Comparison of ENCODE assay signal across 12 cellular contexts in the genomic region with DNA sequence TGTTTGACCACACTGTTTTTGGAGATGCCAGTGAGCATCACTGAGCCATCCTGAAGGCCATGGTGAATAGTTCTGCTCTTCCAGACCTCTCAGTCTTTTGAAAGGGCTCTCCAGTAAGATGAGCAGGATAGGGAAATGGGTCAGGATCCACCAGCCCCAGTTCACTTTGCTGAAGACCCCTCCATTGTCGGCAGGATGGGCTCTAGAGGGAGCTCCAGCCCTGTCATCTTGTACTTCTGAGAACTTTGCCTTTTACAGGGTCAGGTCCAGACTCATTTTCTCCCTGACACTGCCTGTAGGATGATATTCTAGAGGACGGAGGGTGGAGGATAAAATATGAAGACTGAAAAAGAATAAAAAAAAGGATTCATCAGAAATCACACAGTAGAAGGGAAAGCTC. TPM values are rescaled to one million over a fixed set of nuclear protein-coding genes. Genes with fewer than 3 reads are reported as not detected.
DNase-seq lines count a peak whose midpoint lies in the region; ATAC-seq and TF ChIP-seq lines count a peak whose summit lies in the region.
"Had no signal": no experiment of that assay in that cellular context is flagged by ENCODE, and none has a peak within 500 bp of the region (broad histone marks: within the 10 kb centered on the region; RNA-seq: fewer than 3 reads in every experiment).

No MANE protein-coding gene starts in this region.

- no peak overlapping the region for H2AFZ ChIP-seq in GM23248
- H2AFZ ChIP-seq: parathyroid adenoma had no signal

- H3K27me3 ChIP-seq in right cardiac atrium (ENCODE audit: control insufficient read depth, insufficient read depth) = no peaks in the 10 kb centered on the region
- H3K27me3 ChIP-seq in GM23248 (replicated peaks; ENCODE audit: insufficient read depth) = no peaks in the 10 kb centered on the region
- H3K27me3 ChIP-seq: SJSA1 had no signal

- H4K20me1 ChIP-seq in GM23248 (ENCODE audit: insufficient read depth) = no peaks in the 10 kb centered on the region

- no peak overlapping the region for H3K4me3 ChIP-seq in GM12865 (ENCODE audit: low read depth, low read length)
- H3K4me3 ChIP-seq in right cardiac atrium (ENCODE audit: low read length) = no peak overlapping the region
- H3K4me3 ChIP-seq in mucosa of descending colon = no peak overlapping the region
- no peak overlapping the region for H3K4me3 ChIP-seq in GM23248
- H3K4me3 ChIP-seq: SJSA1 had no signal

- intact Hi-C loops in right cardiac atrium (cut with DNase I) = no loop called here
- intact Hi-C loops in mucosa of descending colon (cut with DNase I, micrococcal nuclease) = no loop called here

- DNase-seq in GM12865 (ENCODE audit: low read depth) (peak; percentile 38), NAMALWA (ENCODE audit: low spot score) (peak; percentile 51), SK-N-DZ (ENCODE audit: low spot score) (peak; percentile 8), medulla oblongata (ENCODE audit: extremely low spot score) (peak; percentile 62), right cardiac atrium (no peak), mucosa of descending colon (no peak), GM23248 (no peak)
- DNase-seq in activated CD8-positive, alpha-beta memory T cell treated with anti-CD3 and anti-CD28 coated beads, Interleukin-2, amount 50 U/mL, for 48 hours = no peak
- DNase-seq: activated T-cell treated with anti-CD3 and anti-CD28 coated beads for 4 hours, cerebellar nuclear complex had no signal

- in situ Hi-C loops in GM23248 (cut with MboI) = no loop called here

- H3K9me3 ChIP-seq in right cardiac atrium (ENCODE audit: control insufficient read depth, low read length) = no peaks in the 10 kb centered on the region
- no peaks in the 10 kb centered on the region for H3K9me3 ChIP-seq in mucosa of descending colon
- H3K9me3 ChIP-seq in GM23248 (ENCODE audit: low read depth) = no peaks in the 10 kb centered on the region

- H3K4me2 ChIP-seq in GM23248 (ENCODE audit: unreplicated experiment) = no peak overlapping the region

- no peaks in the 10 kb centered on the region for H3K36me3 ChIP-seq in mucosa of descending colon (ENCODE audit: low read depth)
- no peaks in the 10 kb centered on the region for H3K36me3 ChIP-seq in GM23248 (ENCODE audit: low read depth)
- H3K36me3 ChIP-seq: SJSA1 had no signal

- peak; percentile 32 for TF ChIP-seq CTCF in GM12865 (IDR thresholded peaks at IDR 0.05; ENCODE audit: insufficient read depth, low read depth, low read length, missing control alignments)
- no peak for TF ChIP-seq CTCF in mucosa of descending colon (IDR thresholded peaks at IDR 0.05)

- no peaks in the 10 kb centered on the region for H3K4me1 ChIP-seq in right cardiac atrium (ENCODE audit: control insufficient read depth, insufficient read depth, low read length)
- H3K4me1 ChIP-seq in mucosa of descending colon (ENCODE audit: low read depth) = no peaks in the 10 kb centered on the region
- no peaks in the 10 kb centered on the region for H3K4me1 ChIP-seq in GM23248 (ENCODE audit: insufficient read depth)
- H3K4me1 ChIP-seq: parathyroid adenoma, SJSA1 had no signal

- H3K9ac ChIP-seq in GM23248 = no peak overlapping the region
- H3K9ac ChIP-seq: parathyroid adenoma had no signal

- no peaks in the 10 kb centered on the region for H3K9me2 ChIP-seq in GM23248 (ENCODE audit: insufficient read depth)

- no peaks in the 10 kb centered on the region for H3F3A ChIP-seq in GM23248 (ENCODE audit: insufficient read depth)

- ATAC-seq in right cardiac atrium (no peak), mucosa of descending colon (no peak)

- no peaks in the 10 kb centered on the region for H3K79me2 ChIP-seq in GM23248 (ENCODE audit: insufficient read depth)
- H3K79me2 ChIP-seq: parathyroid adenoma had no signal

- no peak overlapping the region for H3K27ac ChIP-seq in right cardiac atrium (ENCODE audit: low read length)
- H3K27ac ChIP-seq in GM23248 = no peak overlapping the region
- H3K27ac ChIP-seq: parathyroid adenoma, SJSA1 had no signal

- WGBS in right cardiac atrium = 14% methylated on average over 2 of the region's 2 CpGs
- 6 to 13% methylated on average over 2 of the region's 2 CpGs for WGBS in GM23248 (ENCODE audit: low coverage in 1 of 2, low lambda C conversion rate in 2 of 2, missing lambda C conversion rate in 2 of 2), 2 experiments

RNA-seq across cellular contexts. Expression of gene LHFPL3, which starts 13.1 kb away (rescaled TPM):
- polyA plus RNA-seq in SK-N-DZ (2014; cell fraction: cytosol; rRNA removed) = not detected in 2 replicates
- not detected in 2 replicates for polyA plus RNA-seq in SK-N-DZ (2014; cell fraction: nucleus; rRNA removed)
- not detected for total RNA-seq in right cardiac atrium
- not detected for polyA plus RNA-seq in right cardiac atrium
- under 1 TPM; 0.26 to 0.57 (median 0.31) TPM for total RNA-seq in mucosa of descending colon
- not detected in 2 replicates for total RNA-seq in GM23248 (2014; rRNA removed; shearing (Covaris generic))
- not detected in 2 replicates for polyA plus RNA-seq in GM23248 (2016; fragmentation: Nextera tagmentation; extraction: Ambion mirVana)
- total RNA-seq: SJSA1 had no signal

Comparison
In these comparisons a context has a peak if more than half of its experiments do, and no peak if none do; other contexts are left out.
1. DNase-seq: peak in GM12865 (single experiment), NAMALWA (single experiment), SK-N-DZ (single experiment) and medulla oblongata (single experiment); none in activated CD8-positive, alpha-beta memory T cell treated with anti-CD3 and anti-CD28 coated beads, Interleukin-2, amount 50 U/mL, for 48 hours (single experiment), right cardiac atrium (0 of 3), mucosa of descending colon (0 of 3) and GM23248 (single experiment).